17 cellular contexts compared by ENCODE assay signal in genomic region chr18:80126797-80127196, GRCh38. TPM values are rescaled to one million over a fixed set of nuclear protein-coding genes. Genes with fewer than 3 reads are reported as not detected.
DNase-seq lines count a peak whose midpoint lies in the region; ATAC-seq and TF ChIP-seq lines count a peak whose summit lies in the region.
"Had no signal": no experiment of that assay in that cellular context is flagged by ENCODE, and none has a peak within 500 bp of the region (broad histone marks: within the 10 kb centered on the region; RNA-seq: fewer than 3 reads in every experiment).

No MANE protein-coding gene starts in this region.

- H3K79me2 ChIP-seq in osteoblast (ENCODE audit: insufficient read depth, low read length): peaks cover 95% of the 10 kb centered on the region

- H3K27ac Mint-ChIP-seq in activated CD4-positive, alpha-beta T cell treated with anti-CD3 and anti-CD28 coated beads for 36 hours: no peak overlapping the region
- no peak overlapping the region for H3K27ac Mint-ChIP-seq in activated naive CD4-positive, alpha-beta T cell treated with anti-CD3 and anti-CD28 coated beads, Interleukin-2, amount 50 U/mL, for 24 hours
- H3K27ac Mint-ChIP-seq in activated naive CD8-positive, alpha-beta T cell treated with anti-CD3 and anti-CD28 coated beads, Interleukin-2, amount 50 U/mL, for 24 hours: peak overlapping the region; percentile 5
- H3K27ac Mint-ChIP-seq: B cell had no signal

- intact Hi-C loops in activated CD4-positive, alpha-beta T cell treated with anti-CD3 and anti-CD28 coated beads for 36 hours (cut with DNase I, micrococcal nuclease): no loop called here

- no peak overlapping the region for H2AFZ ChIP-seq in osteoblast (ENCODE audit: low read length)

- H3K4me3 Mint-ChIP-seq in activated CD4-positive, alpha-beta T cell treated with anti-CD3 and anti-CD28 coated beads for 36 hours: no peak overlapping the region
- H3K4me3 Mint-ChIP-seq in activated naive CD4-positive, alpha-beta T cell treated with anti-CD3 and anti-CD28 coated beads, Interleukin-2, amount 50 U/mL, for 24 hours: peak overlapping the region; percentile 30
- peak overlapping the region; percentile 8 for H3K4me3 Mint-ChIP-seq in activated naive CD8-positive, alpha-beta T cell treated with anti-CD3 and anti-CD28 coated beads, Interleukin-2, amount 50 U/mL, for 24 hours
- H3K4me3 Mint-ChIP-seq: B cell had no signal

- H3K4me3 ChIP-seq in osteoblast (ENCODE audit: insufficient read depth, low read length): no peak overlapping the region
- H3K4me3 ChIP-seq: HAP-1 had no signal

- no peak overlapping the region for H3K4me2 ChIP-seq in osteoblast (ENCODE audit: insufficient read depth, low read length)

- peak; percentile 33 for DNase-seq in activated CD4-positive, alpha-beta T cell treated with anti-CD3 and anti-CD28 coated beads for 36 hours
- DNase-seq in activated CD4-positive, alpha-beta T cell treated with anti-CD3 and anti-CD28 coated beads, Interleukin-2, amount 50 U/mL, for 4 hours: no peak
- no peak for DNase-seq in activated naive CD4-positive, alpha-beta T cell treated with Interleukin-2 at 50 U/mL for 16 hours
- no peak for DNase-seq in activated naive CD8-positive, alpha-beta T cell treated with anti-CD3 and anti-CD28 coated beads, Interleukin-2, amount 50 U/mL, for 24 hours
- no peak for DNase-seq in osteoblast (ENCODE audit: insufficient read length, low spot score, missing footprints)
- DNase-seq in NCI-H524 treated with DMSO at 0.1 percent for 48 hours (lab: John Stamatoyannopoulos, UW): no peak
- DNase-seq in SIG-M5 (lab: John Stamatoyannopoulos, UW): no peak
- DNase-seq: CD4-positive, CD25-positive, alpha-beta regulatory T cell; NCI-H1048; NCI-H146; NCI-H2081 treated with DMSO at 0.1 percent for 48 hours; NCI-H524 had no signal

- peaks cover 7% of the 10 kb centered on the region for H3K36me3 ChIP-seq in osteoblast (ENCODE audit: insufficient read depth, low read length)

- no peak overlapping the region for H3K27ac ChIP-seq in osteoblast (ENCODE audit: low read depth, low read length)
- H3K27ac ChIP-seq: 22Rv1 had no signal

- H3K36me3 Mint-ChIP-seq in activated CD4-positive, alpha-beta T cell treated with anti-CD3 and anti-CD28 coated beads for 36 hours (ENCODE audit: low read depth): peaks cover 31% of the 10 kb centered on the region
- peaks cover 20% of the 10 kb centered on the region for H3K36me3 Mint-ChIP-seq in activated naive CD4-positive, alpha-beta T cell treated with anti-CD3 and anti-CD28 coated beads, Interleukin-2, amount 50 U/mL, for 24 hours
- peaks cover 36% of the 10 kb centered on the region for H3K36me3 Mint-ChIP-seq in activated naive CD8-positive, alpha-beta T cell treated with anti-CD3 and anti-CD28 coated beads, Interleukin-2, amount 50 U/mL, for 24 hours (ENCODE audit: low read depth)

- no peak for ATAC-seq in activated CD4-positive, alpha-beta T cell treated with anti-CD3 and anti-CD28 coated beads for 36 hours
- ATAC-seq in activated naive CD8-positive, alpha-beta T cell treated with anti-CD3 and anti-CD28 coated beads, Interleukin-2, amount 50 U/mL, for 24 hours: no peak
- ATAC-seq: Panc1 had no signal

- CTCF ChIA-PET in activated CD4-positive, alpha-beta T cell treated with anti-CD3 and anti-CD28 coated beads for 36 hours (lab: Charles Lee): no interaction called here

- no peaks in the 10 kb centered on the region for H3K9me3 Mint-ChIP-seq in activated CD4-positive, alpha-beta T cell treated with anti-CD3 and anti-CD28 coated beads for 36 hours (ENCODE audit: low read depth)
- H3K9me3 Mint-ChIP-seq in activated naive CD4-positive, alpha-beta T cell treated with anti-CD3 and anti-CD28 coated beads, Interleukin-2, amount 50 U/mL, for 24 hours: no peaks in the 10 kb centered on the region
- H3K9me3 Mint-ChIP-seq in activated naive CD8-positive, alpha-beta T cell treated with anti-CD3 and anti-CD28 coated beads, Interleukin-2, amount 50 U/mL, for 24 hours: peaks cover 3% of the 10 kb centered on the region

- peaks cover 40% of the 10 kb centered on the region for H3K4me1 Mint-ChIP-seq in activated CD4-positive, alpha-beta T cell treated with anti-CD3 and anti-CD28 coated beads for 36 hours
- peaks cover 66% of the 10 kb centered on the region for H3K4me1 Mint-ChIP-seq in activated naive CD4-positive, alpha-beta T cell treated with anti-CD3 and anti-CD28 coated beads, Interleukin-2, amount 50 U/mL, for 24 hours
- peaks cover 45% of the 10 kb centered on the region for H3K4me1 Mint-ChIP-seq in activated naive CD8-positive, alpha-beta T cell treated with anti-CD3 and anti-CD28 coated beads, Interleukin-2, amount 50 U/mL, for 24 hours

- no peaks in the 10 kb centered on the region for H3K4me1 ChIP-seq in osteoblast (ENCODE audit: insufficient read depth, low read length)
- H3K4me1 ChIP-seq: HAP-1 had no signal

- POLR2A ChIA-PET in activated CD4-positive, alpha-beta T cell treated with anti-CD3 and anti-CD28 coated beads for 36 hours (lab: Charles Lee): no interaction called here

- no peaks in the 10 kb centered on the region for H3K27me3 ChIP-seq in osteoblast (ENCODE audit: insufficient read depth, low read length)

- no peaks in the 10 kb centered on the region for H3K9me3 ChIP-seq in osteoblast (ENCODE audit: low read depth, low read length)
- H3K9me3 ChIP-seq: HAP-1 had no signal

- no peak for TF ChIP-seq CTCF in osteoblast (IDR thresholded peaks at IDR 0.05; ENCODE audit: extremely low read depth, low read depth, low read length)

- peaks cover 37% of the 10 kb centered on the region for H4K20me1 ChIP-seq in osteoblast (ENCODE audit: insufficient read depth, low read length)

- H3K27me3 Mint-ChIP-seq in activated CD4-positive, alpha-beta T cell treated with anti-CD3 and anti-CD28 coated beads for 36 hours: no peaks in the 10 kb centered on the region
- no peaks in the 10 kb centered on the region for H3K27me3 Mint-ChIP-seq in activated naive CD4-positive, alpha-beta T cell treated with anti-CD3 and anti-CD28 coated beads, Interleukin-2, amount 50 U/mL, for 24 hours
- no peaks in the 10 kb centered on the region for H3K27me3 Mint-ChIP-seq in activated naive CD8-positive, alpha-beta T cell treated with anti-CD3 and anti-CD28 coated beads, Interleukin-2, amount 50 U/mL, for 24 hours
- H3K27me3 Mint-ChIP-seq: B cell; CD4-positive, CD25-positive, alpha-beta regulatory T cell had no signal

RNA-seq across cellular contexts. Expression of gene ADNP2, which starts 17.7 kb away (rescaled TPM):
- total RNA-seq in activated CD4-positive, alpha-beta T cell treated with anti-CD3 and anti-CD28 coated beads for 36 hours: 10 to 100 TPM; 22.8 to 25.7 TPM
- total RNA-seq in osteoblast: 22.1 and 22.4 TPM in 2 replicates
